Comparison of ENCODE assay signal across 1 cellular context in the genomic region with DNA sequence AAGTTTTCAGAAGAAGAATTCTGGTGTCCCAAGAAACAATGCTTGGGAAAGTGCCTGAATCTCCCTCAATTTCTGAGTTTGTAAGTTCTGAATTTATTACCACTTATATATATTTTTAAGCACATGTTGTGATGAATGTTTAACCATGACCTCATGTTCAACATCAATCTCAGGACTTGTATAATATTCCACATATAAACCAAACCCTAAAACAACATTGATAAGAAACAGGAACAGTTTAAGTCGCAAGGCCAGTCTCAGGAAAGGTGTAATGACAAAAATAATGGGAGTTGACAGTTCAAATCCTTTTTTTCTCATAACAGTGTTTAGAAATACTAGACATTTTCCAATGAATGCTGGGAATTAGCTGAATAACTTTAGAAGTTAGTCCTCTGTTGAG.
TF ChIP-seq lines count a peak whose summit lies in the region.

No MANE protein-coding gene starts in this region.

TF ChIP-seq in endothelial cell of umbilical vein, 7 proteins besides CTCF, POLR2A, EP300 and RAD21 (continued from another document):
- TF ChIP-seq, protein P1, sequence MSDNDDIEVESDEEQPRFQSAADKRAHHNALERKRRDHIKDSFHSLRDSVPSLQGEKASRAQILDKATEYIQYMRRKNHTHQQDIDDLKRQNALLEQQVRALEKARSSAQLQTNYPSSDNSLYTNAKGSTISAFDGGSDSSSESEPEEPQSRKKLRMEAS (IDR thresholded peaks at IDR 0.05; ENCODE audit: insufficient read depth, insufficient read length): no peak
- TF ChIP-seq JUN (IDR thresholded peaks at IDR 0.05; ENCODE audit: borderline replicate concordance, insufficient read depth, insufficient read length, low read depth): no peak
- TF ChIP-seq EZH2 (IDR thresholded peaks at IDR 0.05; ENCODE audit: borderline replicate concordance, low read depth, low read length, severe bottlenecking): no peak
- TF ChIP-seq MYC (IDR thresholded peaks at IDR 0.05; ENCODE audit: low read depth, low read length): no peak
